Comparison of ENCODE assay signal across 9 cellular contexts in the genomic region with DNA sequence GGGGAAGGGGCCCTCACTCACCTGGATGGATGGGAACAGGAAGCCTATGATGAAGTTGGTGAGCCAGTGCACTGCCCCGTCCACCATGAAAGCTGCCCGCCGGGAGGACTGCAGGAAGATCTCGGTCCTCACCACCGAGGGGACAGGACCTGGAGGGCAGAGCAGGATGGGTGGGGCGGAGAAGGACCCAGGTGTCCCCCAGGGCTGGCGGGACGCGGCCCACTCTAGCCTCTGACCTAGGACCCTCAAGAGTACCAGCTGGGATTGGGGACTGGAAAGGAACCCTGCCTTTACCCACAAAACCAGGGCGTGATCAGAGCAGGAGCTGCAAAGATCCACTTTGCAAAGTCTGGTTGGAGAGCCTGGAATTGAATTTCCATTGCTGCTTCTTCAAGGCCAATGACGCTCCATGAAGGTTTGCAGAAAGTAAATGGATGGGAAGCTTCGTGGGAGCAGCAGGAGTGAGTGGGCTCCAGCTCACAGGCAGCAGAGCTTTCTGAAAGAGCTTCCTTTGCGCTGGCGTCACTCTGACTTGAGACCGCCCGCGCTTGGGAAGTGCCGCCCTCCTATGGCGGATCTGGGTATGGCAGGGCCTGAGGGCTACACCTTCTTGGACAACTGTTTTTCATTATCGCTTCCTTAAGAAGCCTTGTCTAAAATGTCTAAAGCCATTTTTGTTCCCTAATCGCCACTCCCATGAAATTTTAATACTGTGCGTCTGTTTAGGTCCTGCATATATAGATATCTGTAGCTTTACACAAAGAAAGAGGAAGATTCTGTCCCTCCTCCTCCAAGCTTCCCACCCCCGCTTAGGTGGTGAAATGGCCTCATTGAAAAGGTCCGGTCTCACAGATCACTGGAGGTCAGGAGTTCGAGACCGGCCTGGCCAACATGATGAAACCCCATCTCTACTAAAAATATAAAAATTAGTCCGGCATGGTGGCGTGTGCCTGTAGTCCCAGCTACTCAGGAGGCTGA. TPM values are rescaled to one million over a fixed set of nuclear protein-coding genes. Genes with fewer than 3 reads are reported as not detected.
DNase-seq lines count a peak whose midpoint lies in the region; ATAC-seq and TF ChIP-seq lines count a peak whose summit lies in the region.
"Had no signal": no experiment of that assay in that cellular context is flagged by ENCODE, and none has a peak within 500 bp of the region (broad histone marks: within the 10 kb centered on the region; RNA-seq: fewer than 3 reads in every experiment).

No MANE protein-coding gene starts in this region.

- no peak overlapping the region for H4K5ac ChIP-seq in H9 (ENCODE audit: insufficient read length, low read depth, low read length)

- H2AK5ac ChIP-seq in H9 (ENCODE audit: insufficient read length, low read length), result no peak overlapping the region

- no peak overlapping the region for H2BK12ac ChIP-seq in H9 (ENCODE audit: insufficient read length, low read depth, low read length)

- no CpG with 5 or more reads among the region's 28 CpGs for WGBS in H9 (ENCODE audit: extremely low coverage, insufficient read length, low lambda C conversion rate)
- 56% methylated on average over 22 of the region's 28 CpGs for WGBS in esophagus muscularis mucosa

- BruUV-seq in OCI-LY7 (replicated peaks; lab: Mats Ljungman, UMichigan), result no TSS peak

- H3K18ac ChIP-seq in H9 (ENCODE audit: insufficient read length, low read depth, low read length), result no peak overlapping the region

- H3K4me3 Mint-ChIP-seq in CD4-positive, alpha-beta memory T cell, result peak overlapping the region in 3 of 8 donors; percentile 21 to 54 (median 31)
- H3K4me3 Mint-ChIP-seq in H9, result no peak overlapping the region
- H3K4me3 Mint-ChIP-seq in natural killer cell treated with Interleukin-12 subunit alpha and Interleukin-12 subunit beta and Interleukin-15 and Interleukin-18, amount 100 ng/mL, for 72 hours, result no peak overlapping the region
- no peak overlapping the region for H3K4me3 Mint-ChIP-seq in stimulated activated memory B cell treated with anti-CD40 and anti-IgM and Interleukin-4, amounts not matched to agents 10 μg/mL and 1 μg/mL and 100 μg/mL, for 72 hours

- H3K79me2 ChIP-seq in H9 (ENCODE audit: insufficient read depth, low read length) (no peaks in the 10 kb centered on the region), OCI-LY7 (ENCODE audit: insufficient read depth, low read depth, low read length) (no peaks in the 10 kb centered on the region)

- H3K4me3 ChIP-seq in CD4-positive, alpha-beta memory T cell (ENCODE audit: low read length in 2 of 2), result no peak overlapping the region
- H3K4me3 ChIP-seq in OCI-LY7 (ENCODE audit: low read depth, low read length, poor library complexity, severe bottlenecking) (no peak overlapping the region), esophagus muscularis mucosa (no peak overlapping the region)

- POLR2A ChIA-PET in CD4-positive, alpha-beta memory T cell (lab: Charles Lee; ENCODE audit: partially characterized antibody), result no interaction called here
- POLR2A ChIA-PET in OCI-LY7 (lab: Charles Lee), result interaction anchor here (0.5 to 2.2 kb wide), 7 partner anchors 17 to 558 kb away, joined by 3 to 10 read pairs (median 3); no protein-coding TSS in a partner anchor

- peaks cover 0 to 2% (median 0%) of the 10 kb centered on the region in 8 donors for H3K9me3 Mint-ChIP-seq in CD4-positive, alpha-beta memory T cell
- no peaks in the 10 kb centered on the region for H3K9me3 Mint-ChIP-seq in H9
- H3K9me3 Mint-ChIP-seq in natural killer cell treated with Interleukin-12 subunit alpha and Interleukin-12 subunit beta and Interleukin-15 and Interleukin-18, amount 100 ng/mL, for 72 hours, result no peaks in the 10 kb centered on the region
- H3K9me3 Mint-ChIP-seq in stimulated activated memory B cell treated with anti-CD40 and anti-IgM and Interleukin-4, amounts not matched to agents 10 μg/mL and 1 μg/mL and 100 μg/mL, for 72 hours, result no peaks in the 10 kb centered on the region

- ATAC-seq in natural killer cell treated with Interleukin-12 subunit alpha and Interleukin-12 subunit beta and Interleukin-15 and Interleukin-18, amount 100 ng/mL, for 72 hours, result peak; percentile 74 to 80
- ATAC-seq in stimulated activated memory B cell treated with anti-CD40 and anti-IgM and Interleukin-4, amounts not matched to agents 10 μg/mL and 1 μg/mL and 100 μg/mL, for 72 hours, result peak; percentile 51
- no peak for ATAC-seq in GM21423 (IDR thresholded peaks at IDR 0.05; ENCODE audit: unreplicated experiment)

- H4K8ac ChIP-seq in H9 (replicated peaks; ENCODE audit: insufficient read length, low read depth, low read length), result no peak overlapping the region

- H3K4ac ChIP-seq in H9 (ENCODE audit: low read depth, low read length), result no peak overlapping the region

- H3K9ac ChIP-seq in H9 (ENCODE audit: extremely low read depth, insufficient read length, low read length), result no peak overlapping the region

- no peak overlapping the region for H3K56ac ChIP-seq in H9 (ENCODE audit: insufficient read length, low read depth, low read length)

- TF ChIP-seq CTCF in H9 (conservative IDR thresholded peaks at IDR 0.05) (peak; percentile 97), OCI-LY7 (conservative IDR thresholded peaks at IDR 0.05; ENCODE audit: low read length) (peak; percentile 96), esophagus muscularis mucosa (IDR thresholded peaks at IDR 0.05) (peak; percentile 90 to 96 (median 94))

- no peak overlapping the region for H3K27ac ChIP-seq in CD4-positive, alpha-beta memory T cell (ENCODE audit: low read depth, low read length)
- no peak overlapping the region for H3K27ac ChIP-seq in H9 (ENCODE audit: insufficient read length, low read depth, low read length)
- no peak overlapping the region for H3K27ac ChIP-seq in OCI-LY7 (ENCODE audit: low read depth, low read length, poor library complexity, severe bottlenecking)
- H3K27ac ChIP-seq in esophagus muscularis mucosa (replicated peaks in 1 of 4), result no peak overlapping the region

- no peak overlapping the region for H2BK15ac ChIP-seq in H9 (ENCODE audit: low read depth, low read length)

- no peak overlapping the region for H2AFZ ChIP-seq in H9 (ENCODE audit: low read length)
- H2AFZ ChIP-seq in OCI-LY7 (ENCODE audit: low read length), result peak overlapping the region; percentile 9; the same call in 1 of the 2 replicates

- H3K27ac Mint-ChIP-seq in CD4-positive, alpha-beta memory T cell, result peak overlapping the region in 1 of 7 donors; percentile 23
- H3K27ac Mint-ChIP-seq in H9, result peak overlapping the region in 1 of 3 experiments; percentile 88; a peak in 1 of 7 replicates
- H3K27ac Mint-ChIP-seq in natural killer cell treated with Interleukin-12 subunit alpha and Interleukin-12 subunit beta and Interleukin-15 and Interleukin-18, amount 100 ng/mL, for 72 hours, result no peak overlapping the region
- H3K27ac Mint-ChIP-seq in stimulated activated memory B cell treated with anti-CD40 and anti-IgM and Interleukin-4, amounts not matched to agents 10 μg/mL and 1 μg/mL and 100 μg/mL, for 72 hours, result no peak overlapping the region

- no peak overlapping the region for H3K23ac ChIP-seq in H9 (ENCODE audit: insufficient read length, low read depth, low read length)

- no peaks in the 10 kb centered on the region for H3K36me3 ChIP-seq in CD4-positive, alpha-beta memory T cell (ENCODE audit: insufficient read depth, low read length)
- H3K36me3 ChIP-seq in OCI-LY7 (ENCODE audit: insufficient read depth, low read length), result no peaks in the 10 kb centered on the region
- no peaks in the 10 kb centered on the region for H3K36me3 ChIP-seq in esophagus muscularis mucosa

- no peaks in the 10 kb centered on the region for H4K20me1 ChIP-seq in H9 (ENCODE audit: control insufficient read depth, insufficient read depth, insufficient read length)
- H4K20me1 ChIP-seq in OCI-LY7 (ENCODE audit: insufficient read depth, low read length), result no peaks in the 10 kb centered on the region

- no peak overlapping the region for H4K91ac ChIP-seq in H9 (ENCODE audit: insufficient read length, low read depth, low read length)

- H2BK20ac ChIP-seq in H9 (ENCODE audit: low read depth, low read length, poor library complexity, severe bottlenecking), result no peak overlapping the region

- H3K79me1 ChIP-seq in H9 (ENCODE audit: insufficient read depth, low read depth, low read length, poor library complexity, severe bottlenecking), result no peaks in the 10 kb centered on the region

- no peak overlapping the region for H2BK5ac ChIP-seq in H9 (ENCODE audit: insufficient read length, low read length)

- H3K4me2 ChIP-seq in H9 (ENCODE audit: insufficient read depth, insufficient read length, low read length), result no peak overlapping the region
- H3K4me2 ChIP-seq in OCI-LY7 (ENCODE audit: low read length), result no peak overlapping the region; the same call in 1 of the 2 replicates

- CTCF ChIA-PET in CD4-positive, alpha-beta memory T cell (lab: Charles Lee; ENCODE audit: partially characterized antibody), result interaction anchor here (0.6 to 6.7 kb wide), 37 partner anchors 10 to 513 kb away, joined by 3 to 78 read pairs (median 4); no protein-coding TSS in a partner anchor
- CTCF ChIA-PET in OCI-LY7 (lab: Charles Lee; ENCODE audit: unreplicated experiment), result interaction anchor here (0.5 to 1.1 kb wide), 11 partner anchors 10 to 1495 kb away, joined by 3 to 12 read pairs (median 5); partner anchors contain the start of gene GPR157

- H3K23me2 ChIP-seq in H9 (ENCODE audit: insufficient read length, low read depth, low read length, poor library complexity, severe bottlenecking), result no peaks in the 10 kb centered on the region

- no peaks in the 10 kb centered on the region for H3K9me2 ChIP-seq in OCI-LY7 (ENCODE audit: insufficient read depth, low read length)

- no peak overlapping the region for H3K14ac ChIP-seq in H9 (ENCODE audit: insufficient read depth, low read length)

- no peak overlapping the region for H2BK120ac ChIP-seq in H9 (ENCODE audit: low read depth, low read length, poor library complexity, severe bottlenecking)

- no peaks in the 10 kb centered on the region for H3K27me3 Mint-ChIP-seq in CD4-positive, alpha-beta memory T cell
- peaks cover 7% of the 10 kb centered on the region for H3K27me3 Mint-ChIP-seq in H9 (ENCODE audit: low read depth)
- H3K27me3 Mint-ChIP-seq in natural killer cell treated with Interleukin-12 subunit alpha and Interleukin-12 subunit beta and Interleukin-15 and Interleukin-18, amount 100 ng/mL, for 72 hours, result no peaks in the 10 kb centered on the region
- H3K27me3 Mint-ChIP-seq in stimulated activated memory B cell treated with anti-CD40 and anti-IgM and Interleukin-4, amounts not matched to agents 10 μg/mL and 1 μg/mL and 100 μg/mL, for 72 hours, result peaks cover 48% of the 10 kb centered on the region

- H3K27me3 ChIP-seq in CD4-positive, alpha-beta memory T cell (ENCODE audit: insufficient read depth, low read length), result no peaks in the 10 kb centered on the region
- no peaks in the 10 kb centered on the region for H3K27me3 ChIP-seq in H9 (ENCODE audit: insufficient read depth, low read length)
- no peaks in the 10 kb centered on the region for H3K27me3 ChIP-seq in esophagus muscularis mucosa

- peaks cover 0 to 6% (median 3%) of the 10 kb centered on the region in 4 donors for H3K4me1 Mint-ChIP-seq in CD4-positive, alpha-beta memory T cell
- peaks cover 24 to 27% of the 10 kb centered on the region in 2 experiments for H3K4me1 Mint-ChIP-seq in H9
- H3K4me1 Mint-ChIP-seq in natural killer cell treated with Interleukin-12 subunit alpha and Interleukin-12 subunit beta and Interleukin-15 and Interleukin-18, amount 100 ng/mL, for 72 hours (ENCODE audit: low read depth in 2 of 2), result no peaks in the 10 kb centered on the region
- H3K4me1 Mint-ChIP-seq in stimulated activated memory B cell treated with anti-CD40 and anti-IgM and Interleukin-4, amounts not matched to agents 10 μg/mL and 1 μg/mL and 100 μg/mL, for 72 hours, result peaks cover 42% of the 10 kb centered on the region

- no peaks in the 10 kb centered on the region for H3K9me3 ChIP-seq in CD4-positive, alpha-beta memory T cell (ENCODE audit: control insufficient read depth in 1 of 2, low read length in 2 of 2)
- H3K9me3 ChIP-seq in H9 (ENCODE audit: control insufficient read depth, low read depth, low read length), result no peaks in the 10 kb centered on the region
- no peaks in the 10 kb centered on the region for H3K9me3 ChIP-seq in OCI-LY7 (ENCODE audit: low read length)
- H3K9me3 ChIP-seq in esophagus muscularis mucosa, result no peaks in the 10 kb centered on the region

- DNase-seq in CD4-positive, alpha-beta memory T cell, result peak; percentile 60 to 74 (median 68)
- DNase-seq in H9 (peak; percentile 83), OCI-LY7 (ENCODE audit: low spot score) (peak; percentile 88), activated T-cell treated with anti-CD3 and anti-CD28 coated beads for 4 hours (peak; percentile 82), esophagus muscularis mucosa (ENCODE audit: extremely low spot score) (peak; percentile 95)
- peak; percentile 77 for DNase-seq in natural killer cell treated with Interleukin-12 subunit alpha and Interleukin-12 subunit beta and Interleukin-15 and Interleukin-18, amount 100 ng/mL, for 72 hours (ENCODE audit: low spot score)

- H3K36me3 Mint-ChIP-seq in CD4-positive, alpha-beta memory T cell, result no peaks in the 10 kb centered on the region
- no peaks in the 10 kb centered on the region for H3K36me3 Mint-ChIP-seq in H9 (ENCODE audit: insufficient read depth in 1 of 3, low read depth in 3 of 3)
- no peaks in the 10 kb centered on the region for H3K36me3 Mint-ChIP-seq in natural killer cell treated with Interleukin-12 subunit alpha and Interleukin-12 subunit beta and Interleukin-15 and Interleukin-18, amount 100 ng/mL, for 72 hours
- H3K36me3 Mint-ChIP-seq in stimulated activated memory B cell treated with anti-CD40 and anti-IgM and Interleukin-4, amounts not matched to agents 10 μg/mL and 1 μg/mL and 100 μg/mL, for 72 hours, result no peaks in the 10 kb centered on the region

- H3T11ph ChIP-seq in H9 (ENCODE audit: low read length), result no peak overlapping the region

- TF ChIP-seq POLR2A in esophagus muscularis mucosa (IDR thresholded peaks at IDR 0.05; ENCODE audit: low read depth), result no peak

- intact Hi-C loops in CD4-positive, alpha-beta memory T cell (cut with micrococcal nuclease), result loop anchor here (1.0 kb wide), 2 partner anchors 87 to 146 kb away; no protein-coding TSS in a partner anchor
- intact Hi-C loops in OCI-LY7 (cut with micrococcal nuclease; ENCODE audit: unreplicated experiment), result loop anchor here (1.0 to 5.0 kb wide), 5 partner anchors 17 to 192 kb away; no protein-coding TSS in a partner anchor
- intact Hi-C loops in esophagus muscularis mucosa (cut with DNase I), result loop anchor here (5.0 kb wide), 1 partner anchor 97 kb away; no protein-coding TSS in a partner anchor

- TF ChIP-seq EP300 in esophagus muscularis mucosa (IDR thresholded peaks at IDR 0.05), result no peak

- H3K4me1 ChIP-seq in CD4-positive, alpha-beta memory T cell (ENCODE audit: insufficient read depth, low read length), result peaks cover 8% of the 10 kb centered on the region
- H3K4me1 ChIP-seq in H9 (ENCODE audit: insufficient read depth, low read length) (no peaks in the 10 kb centered on the region; the same call in 1 of the 2 replicates), OCI-LY7 (ENCODE audit: insufficient read depth, low read length, poor library complexity, severe bottlenecking) (peaks cover 43% of the 10 kb centered on the region), esophagus muscularis mucosa (peaks cover 0 to 10% (median 0%) of the 10 kb centered on the region in 4 donors)

RNA-seq across cellular contexts. Expression of gene SLC2A7, which starts 21.2 kb away (rescaled TPM):
- not detected for total RNA-seq in CD4-positive, alpha-beta memory T cell
- polyA plus RNA-seq in CD4-positive, alpha-beta memory T cell, result not detected
- total RNA-seq in H9 (2021) (not detected in 2 replicates), OCI-LY7 (2022) (not detected in 2 replicates), esophagus muscularis mucosa (not detected)
- 0.15 TPM in 1 of 2 replicates, not detected in the other for total RNA-seq in OCI-LY7 (2014; rRNA removed; shearing (Covaris generic))
- not detected for total RNA-seq in natural killer cell treated with Interleukin-12 subunit alpha and Interleukin-12 subunit beta and Interleukin-15 and Interleukin-18, amount 100 ng/mL, for 72 hours
- total RNA-seq: activated CD8-positive, alpha-beta memory T cell treated with anti-CD3 and anti-CD28 coated beads for 36 hours had no signal

RNA-seq across cellular contexts. Expression of gene CA6, which starts 59.4 kb away (rescaled TPM):
- total RNA-seq in CD4-positive, alpha-beta memory T cell, result not detected
- polyA plus RNA-seq in CD4-positive, alpha-beta memory T cell, result 1 to 10 TPM in 1 of 2 donors, under 1 TPM in 1; 0.35 to 2.5 TPM
- not detected in 2 replicates for total RNA-seq in H9 (2021)
- total RNA-seq in OCI-LY7 (2014; rRNA removed; shearing (Covaris generic)), result not detected in 2 replicates
- not detected in 2 replicates for total RNA-seq in OCI-LY7 (2022)
- not detected for total RNA-seq in esophagus muscularis mucosa
- not detected for total RNA-seq in natural killer cell treated with Interleukin-12 subunit alpha and Interleukin-12 subunit beta and Interleukin-15 and Interleukin-18, amount 100 ng/mL, for 72 hours
